ENCODE assay signal across 18 cellular contexts in the genomic region with DNA sequence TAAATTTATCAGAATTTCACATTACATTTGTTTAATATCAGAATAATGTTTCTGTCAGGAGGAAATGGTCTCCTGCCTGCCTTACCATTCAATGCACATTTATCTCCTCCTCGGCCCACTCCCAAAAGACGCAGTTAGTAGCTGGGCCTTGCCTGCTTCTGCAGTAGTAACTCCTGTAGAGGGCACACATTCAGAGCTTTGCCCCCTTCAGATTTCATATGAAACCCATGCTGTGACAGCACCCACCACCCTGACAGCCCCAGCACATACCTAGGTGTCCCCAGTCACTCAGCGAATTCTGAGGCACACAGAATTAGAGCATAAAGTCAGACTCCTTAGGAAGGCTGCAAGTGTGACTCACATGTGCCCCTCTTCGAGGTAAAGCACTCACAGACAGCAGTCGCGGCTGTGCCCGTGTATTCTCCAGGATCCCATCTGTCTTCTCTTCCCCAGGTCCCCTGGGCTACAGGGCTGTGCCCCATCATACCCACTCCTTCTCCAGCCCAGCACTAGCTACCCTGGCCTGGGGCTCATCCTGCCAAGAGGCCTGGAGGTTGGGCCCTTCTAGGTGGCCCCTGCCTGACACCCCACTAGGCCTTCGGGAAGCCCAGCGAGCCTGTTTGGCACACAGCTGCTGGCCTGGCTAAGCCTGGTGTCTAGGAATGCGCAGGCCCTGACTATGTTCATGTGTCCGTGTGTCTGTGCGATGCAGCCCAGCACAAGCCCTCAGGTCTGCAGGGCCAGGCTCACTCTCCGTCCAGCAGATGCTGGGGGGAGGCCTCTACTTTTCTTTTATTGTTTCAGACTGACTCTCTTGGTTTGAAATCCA. TPM values are rescaled to one million over a fixed set of nuclear protein-coding genes. Genes with fewer than 3 reads are reported as not detected.
DNase-seq lines count a peak whose midpoint lies in the region; ATAC-seq and TF ChIP-seq lines count a peak whose summit lies in the region.
"Had no signal": no experiment of that assay in that cellular context is flagged by ENCODE, and none has a peak within 500 bp of the region (broad histone marks: within the 10 kb centered on the region; RNA-seq: fewer than 3 reads in every experiment).

No MANE protein-coding gene starts in this region.

- CTCF ChIA-PET in activated CD8-positive, alpha-beta memory T cell treated with anti-CD3 and anti-CD28 coated beads, Interleukin-2, amount 10 ng/mL, durations not matched to agents 7 days and 5 days (lab: Charles Lee): no interaction called here
- CTCF ChIA-PET in T-cell (lab: Charles Lee): interaction anchor here (0.5 to 1.4 kb wide), 3 partner anchors 10 to 674 kb away, joined by 3 to 5 read pairs (median 3); no protein-coding TSS in a partner anchor

- H3K36me3 ChIP-seq in vagina: no peaks in the 10 kb centered on the region
- H3K36me3 ChIP-seq: HAP-1 had no signal

- no peaks in the 10 kb centered on the region for H3K9me3 Mint-ChIP-seq in activated CD8-positive, alpha-beta memory T cell treated with anti-CD3 and anti-CD28 coated beads, Interleukin-2, amount 10 ng/mL, durations not matched to agents 7 days and 5 days (ENCODE audit: low read depth)
- H3K9me3 Mint-ChIP-seq in osteocyte (ENCODE audit: unreplicated experiment): no peaks in the 10 kb centered on the region
- no peaks in the 10 kb centered on the region for H3K9me3 Mint-ChIP-seq in T-cell
- H3K9me3 Mint-ChIP-seq: naive thymus-derived CD8-positive, alpha-beta T cell; T-helper 2 cell treated with Interferon-gamma antibody and Interleukin-4, amounts not matched to agents 5 μg/mL and 100 μg/mL, for 36 hours had no signal

- H3K36me3 Mint-ChIP-seq in activated CD8-positive, alpha-beta memory T cell treated with anti-CD3 and anti-CD28 coated beads, Interleukin-2, amount 10 ng/mL, durations not matched to agents 7 days and 5 days: no peaks in the 10 kb centered on the region
- H3K36me3 Mint-ChIP-seq in osteocyte (ENCODE audit: unreplicated experiment) (peaks cover 2% of the 10 kb centered on the region), T-cell (no peaks in the 10 kb centered on the region)
- H3K36me3 Mint-ChIP-seq: naive thymus-derived CD8-positive, alpha-beta T cell had no signal

- H3K27me3 ChIP-seq in vagina: no peaks in the 10 kb centered on the region

- TF ChIP-seq POLR2A in vagina (IDR thresholded peaks at IDR 0.05): no peak

- peaks cover 45% of the 10 kb centered on the region for H3K4me1 ChIP-seq in vagina

- no peak overlapping the region for H3K4me3 ChIP-seq in vagina
- H3K4me3 ChIP-seq: HAP-1 had no signal

- H3K4me3 Mint-ChIP-seq in activated CD8-positive, alpha-beta memory T cell treated with anti-CD3 and anti-CD28 coated beads, Interleukin-2, amount 10 ng/mL, durations not matched to agents 7 days and 5 days: no peak overlapping the region
- no peak overlapping the region for H3K4me3 Mint-ChIP-seq in osteocyte (ENCODE audit: unreplicated experiment)
- no peak overlapping the region for H3K4me3 Mint-ChIP-seq in T-cell
- H3K4me3 Mint-ChIP-seq: naive thymus-derived CD8-positive, alpha-beta T cell; T-helper 2 cell treated with Interferon-gamma antibody and Interleukin-4, amounts not matched to agents 5 μg/mL and 100 μg/mL, for 36 hours had no signal

- H3K27me3 Mint-ChIP-seq in activated CD8-positive, alpha-beta memory T cell treated with anti-CD3 and anti-CD28 coated beads, Interleukin-2, amount 10 ng/mL, durations not matched to agents 7 days and 5 days: peaks cover 7% of the 10 kb centered on the region
- H3K27me3 Mint-ChIP-seq in osteocyte (ENCODE audit: unreplicated experiment) (no peaks in the 10 kb centered on the region), T-cell (no peaks in the 10 kb centered on the region)

- intact Hi-C loops in left ventricle myocardium superior (cut with micrococcal nuclease) (no loop called here), vagina (cut with DNase I) (no loop called here)

- peak; percentile 5 for DNase-seq in activated CD8-positive, alpha-beta memory T cell treated with anti-CD3 and anti-CD28 coated beads, Interleukin-2, amount 50 U/mL, for 4 hours
- DNase-seq in activated CD8-positive, alpha-beta memory T cell treated with anti-CD3 and anti-CD28 coated beads, Interleukin-2, amount 10 ng/mL, durations not matched to agents 7 days and 5 days: no peak
- DNase-seq in left ventricle myocardium superior (peak; percentile 37), osteocyte (ENCODE audit: extremely low spot score, unreplicated experiment) (no peak), vagina (ENCODE audit: extremely low spot score in 2 of 2) (no peak), T-cell (no peak), COLO829 (ENCODE audit: low spot score) (no peak)
- DNase-seq: activated CD4-positive, alpha-beta T cell treated with anti-CD3 and anti-CD28 coated beads for 1 hour; activated effector memory CD4-positive, alpha-beta T cell treated with Interleukin-2 at 50 U/mL for 16 hours; effector CD8-positive, alpha-beta T cell; MM.1S; naive thymus-derived CD8-positive, alpha-beta T cell; NCI-H1930; SHP77 treated with DMSO at 0.1 percent for 48 hours had no signal

- no peak for ATAC-seq in activated CD8-positive, alpha-beta memory T cell treated with anti-CD3 and anti-CD28 coated beads, Interleukin-2, amount 10 ng/mL, durations not matched to agents 7 days and 5 days
- ATAC-seq in left ventricle myocardium superior (no peak), HG02973 (IDR thresholded peaks at IDR 0.05; ENCODE audit: unreplicated experiment) (no peak), T-cell (replicated peaks in 1 of 4) (no peak)
- ATAC-seq: naive thymus-derived CD8-positive, alpha-beta T cell had no signal

- TF ChIP-seq CTCF in osteocyte (IDR thresholded peaks at IDR 0.05): no peak
- TF ChIP-seq CTCF in vagina (IDR thresholded peaks at IDR 0.05): no peak

- POLR2A ChIA-PET in T-cell (lab: Charles Lee): no interaction called here

- no peaks in the 10 kb centered on the region for H3K9me3 ChIP-seq in vagina
- H3K9me3 ChIP-seq: HAP-1 had no signal

- peaks cover 10% of the 10 kb centered on the region for H3K4me1 Mint-ChIP-seq in activated CD8-positive, alpha-beta memory T cell treated with anti-CD3 and anti-CD28 coated beads, Interleukin-2, amount 10 ng/mL, durations not matched to agents 7 days and 5 days
- H3K4me1 Mint-ChIP-seq in osteocyte (ENCODE audit: unreplicated experiment) (peaks cover 61% of the 10 kb centered on the region), T-cell (peaks cover 0 to 3% (median 0%) of the 10 kb centered on the region in 3 donors)

- H3K27ac ChIP-seq in vagina: peak overlapping the region; percentile 95
- H3K27ac ChIP-seq: 22Rv1 had no signal

- no peak overlapping the region for H3K27ac Mint-ChIP-seq in activated CD8-positive, alpha-beta memory T cell treated with anti-CD3 and anti-CD28 coated beads, Interleukin-2, amount 10 ng/mL, durations not matched to agents 7 days and 5 days
- H3K27ac Mint-ChIP-seq in osteocyte (ENCODE audit: unreplicated experiment) (peak overlapping the region; percentile 34), T-cell (no peak overlapping the region)
- H3K27ac Mint-ChIP-seq: naive thymus-derived CD8-positive, alpha-beta T cell; T-helper 2 cell treated with Interferon-gamma antibody and Interleukin-4, amounts not matched to agents 5 μg/mL and 100 μg/mL, for 36 hours had no signal

RNA-seq across cellular contexts. Expression of a gene that starts 4.7 kb away (rescaled TPM):
- under 1 TPM in 1 of 2 experiments, not detected in 1; 0.37 TPM for total RNA-seq in activated CD8-positive, alpha-beta memory T cell treated with anti-CD3 and anti-CD28 coated beads, Interleukin-2, amount 10 ng/mL, durations not matched to agents 7 days and 5 days
- total RNA-seq in left ventricle myocardium superior: 32.2 TPM
- 10.3 and 10.4 TPM in 2 replicates for total RNA-seq in osteocyte
- 155 TPM for total RNA-seq in vagina
- under 1 TPM in 3 of 5 donors, not detected in 2; 0.30 to 0.66 (median 0.35) TPM for total RNA-seq in T-cell
- total RNA-seq: naive thymus-derived CD8-positive, alpha-beta T cell had no signal

RNA-seq across cellular contexts. Expression of a gene that starts 17.4 kb away (rescaled TPM):
- total RNA-seq in activated CD8-positive, alpha-beta memory T cell treated with anti-CD3 and anti-CD28 coated beads, Interleukin-2, amount 10 ng/mL, durations not matched to agents 7 days and 5 days: 10 to 100 TPM; 29.5 to 29.6 TPM
- total RNA-seq in left ventricle myocardium superior (12.6 TPM), osteocyte (22.9 and 23.4 TPM in 2 replicates), vagina (20.6 TPM), T-cell (10 to 100 TPM; 18.4 to 27.5 (median 21.1) TPM)

RNA-seq across cellular contexts. Expression of a gene that starts 23.7 kb away (rescaled TPM):
- total RNA-seq in activated CD8-positive, alpha-beta memory T cell treated with anti-CD3 and anti-CD28 coated beads, Interleukin-2, amount 10 ng/mL, durations not matched to agents 7 days and 5 days: 1 to 10 TPM; 1.2 to 3.1 TPM
- total RNA-seq in left ventricle myocardium superior: 93.5 TPM
- total RNA-seq in osteocyte: 11.7 and 11.8 TPM in 2 replicates
- 29.2 TPM for total RNA-seq in vagina
- 1 to 10 TPM in 4 of 5 donors, under 1 TPM in 1; 0.55 to 2.8 (median 1.7) TPM for total RNA-seq in T-cell

Comparison
In these comparisons a context has a peak if more than half of its experiments do, and no peak if none do; other contexts are left out.
1. DNase-seq: peak in activated CD8-positive, alpha-beta memory T cell treated with anti-CD3 and anti-CD28 coated beads, Interleukin-2, amount 50 U/mL, for 4 hours (single experiment) and left ventricle myocardium superior (single experiment); none in activated CD8-positive, alpha-beta memory T cell treated with anti-CD3 and anti-CD28 coated beads, Interleukin-2, amount 10 ng/mL, durations not matched to agents 7 days and 5 days (single experiment), osteocyte (single experiment), vagina (0 of 2), T-cell (0 of 34) and COLO829 (single experiment).